ENCODE assay signal across 11 cellular contexts in the genomic region with DNA sequence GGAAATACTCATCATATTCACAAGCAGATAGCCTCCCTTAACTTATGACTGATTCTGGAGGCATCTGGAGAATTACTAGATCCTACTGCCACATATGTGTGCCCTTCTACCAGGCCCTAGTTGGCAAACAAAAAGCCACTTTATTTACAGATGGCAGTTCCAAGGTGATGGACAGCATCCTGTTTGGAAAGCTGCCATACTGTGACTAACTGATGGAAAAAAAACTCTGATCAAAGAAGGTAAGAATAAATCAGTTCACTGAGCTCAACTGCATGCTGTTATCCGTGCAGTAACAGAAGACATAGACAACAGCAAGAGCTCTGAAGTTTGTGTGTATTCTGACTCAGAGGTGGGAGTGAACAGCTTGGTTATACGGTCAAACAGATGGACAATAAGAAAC.
DNase-seq lines count a peak whose midpoint lies in the region; ATAC-seq, FAIRE-seq and TF ChIP-seq lines count a peak whose summit lies in the region.
"Had no signal": no experiment of that assay in that cellular context is flagged by ENCODE, and none has a peak within 500 bp of the region (broad histone marks: within the 10 kb centered on the region; RNA-seq: fewer than 3 reads in every experiment).

No MANE protein-coding gene starts in this region.

- no peak overlapping the region for H3K4me3 ChIP-seq in spleen
- H3K4me3 ChIP-seq: heart left ventricle had no signal

- no peak for TF ChIP-seq CTCF in spleen (IDR thresholded peaks at IDR 0.05 in 8 of 11, conservative IDR thresholded peaks at IDR 0.05 in 3 of 11)

- peaks cover 0 to 79% (median 22%) of the 10 kb centered on the region in 6 donors for H3K36me3 ChIP-seq in spleen

- H3K27ac ChIP-seq in spleen: no peak overlapping the region
- H3K27ac ChIP-seq: heart left ventricle had no signal

- TF ChIP-seq POLR2A in H54 (IDR thresholded peaks at IDR 0.05; ENCODE audit: low read depth, low read length) (no peak), spleen (IDR thresholded peaks at IDR 0.05) (no peak)

- 62 to 83% (median 77%) methylated on average over 2 of the region's 2 CpGs for WGBS in spleen, 5 donors

- intact Hi-C loops in spleen (cut with DNase I; ENCODE audit: low total_unique reads): no loop called here

- ATAC-seq in GM19452 (IDR thresholded peaks at IDR 0.05; ENCODE audit: unreplicated experiment) (no peak), HG03571 (IDR thresholded peaks at IDR 0.05; ENCODE audit: unreplicated experiment) (no peak)

- FAIRE-seq in H54 (lab: Jason Lieb, UNC): peak; percentile 45

- no peaks in the 10 kb centered on the region for H3K4me1 ChIP-seq in spleen
- H3K4me1 ChIP-seq: heart left ventricle had no signal

- DNase-seq in AG08395 (ENCODE audit: low spot score) (peak; percentile 44), H54 (ENCODE audit: insufficient read length, low spot score) (peak; percentile 25), SW 1271 (lab: John Stamatoyannopoulos, UW) (peak; percentile 65 to 81), glomerular endothelial cell (ENCODE audit: extremely low read depth, low read depth, low spot score) (peak; percentile 50), spleen (no peak), T-helper 1 cell (no peak)
- DNase-seq: activated naive CD4-positive, alpha-beta T cell treated with Interleukin-2 at 50 U/mL for 16 hours; heart left ventricle; NCI-H1930 had no signal

- H3K27me3 ChIP-seq in spleen (replicated peaks in 1 of 7): no peaks in the 10 kb centered on the region
- H3K27me3 ChIP-seq: heart left ventricle had no signal

- peaks cover 0 to 43% (median 34%) of the 10 kb centered on the region in 8 donors for H3K9me3 ChIP-seq in spleen

Comparison
In these comparisons a context has a peak if more than half of its experiments do, and no peak if none do; other contexts are left out.
1. DNase-seq: peak in AG08395 (single experiment), H54 (single experiment), SW 1271 (2 of 2) and glomerular endothelial cell (single experiment); none in spleen (single experiment) and T-helper 1 cell (0 of 5).